1 cellular context compared by ENCODE assay signal in the genomic region with DNA sequence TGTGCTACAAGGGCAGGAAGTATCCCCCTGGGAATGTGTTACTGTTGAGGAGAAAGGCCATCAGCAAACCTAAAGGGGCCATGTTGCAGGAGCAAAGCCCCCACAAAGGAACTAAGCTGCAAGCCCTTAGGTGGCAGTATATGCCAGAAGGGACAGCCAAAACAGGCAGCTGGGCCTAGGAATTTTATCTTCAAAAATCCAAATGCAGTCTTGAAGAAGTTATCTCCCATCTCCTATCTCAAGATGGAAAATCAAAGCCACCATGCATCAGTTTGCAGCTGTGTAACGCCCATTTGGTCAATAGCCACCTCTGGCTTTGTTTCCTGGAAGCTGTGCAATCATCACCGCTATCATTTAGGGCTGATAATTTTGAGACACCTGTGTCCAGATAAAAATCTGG.
TF ChIP-seq lines count a peak whose summit lies in the region.

No MANE protein-coding gene starts in this region.

TF ChIP-seq in GM23338, 12 proteins besides CTCF, POLR2A, EP300 and RAD21:
- no peak for TF ChIP-seq POLR2AphosphoS5 (IDR thresholded peaks at IDR 0.05; ENCODE audit: low read depth)
- TF ChIP-seq NANOG (IDR thresholded peaks at IDR 0.05; ENCODE audit: borderline replicate concordance): no peak
- TF ChIP-seq EZH2phosphoT487 (IDR thresholded peaks at IDR 0.05; ENCODE audit: unreplicated experiment): no peak
- no peak for TF ChIP-seq STAT1 (IDR thresholded peaks at IDR 0.05; ENCODE audit: unreplicated experiment)
- TF ChIP-seq, protein P1, sequence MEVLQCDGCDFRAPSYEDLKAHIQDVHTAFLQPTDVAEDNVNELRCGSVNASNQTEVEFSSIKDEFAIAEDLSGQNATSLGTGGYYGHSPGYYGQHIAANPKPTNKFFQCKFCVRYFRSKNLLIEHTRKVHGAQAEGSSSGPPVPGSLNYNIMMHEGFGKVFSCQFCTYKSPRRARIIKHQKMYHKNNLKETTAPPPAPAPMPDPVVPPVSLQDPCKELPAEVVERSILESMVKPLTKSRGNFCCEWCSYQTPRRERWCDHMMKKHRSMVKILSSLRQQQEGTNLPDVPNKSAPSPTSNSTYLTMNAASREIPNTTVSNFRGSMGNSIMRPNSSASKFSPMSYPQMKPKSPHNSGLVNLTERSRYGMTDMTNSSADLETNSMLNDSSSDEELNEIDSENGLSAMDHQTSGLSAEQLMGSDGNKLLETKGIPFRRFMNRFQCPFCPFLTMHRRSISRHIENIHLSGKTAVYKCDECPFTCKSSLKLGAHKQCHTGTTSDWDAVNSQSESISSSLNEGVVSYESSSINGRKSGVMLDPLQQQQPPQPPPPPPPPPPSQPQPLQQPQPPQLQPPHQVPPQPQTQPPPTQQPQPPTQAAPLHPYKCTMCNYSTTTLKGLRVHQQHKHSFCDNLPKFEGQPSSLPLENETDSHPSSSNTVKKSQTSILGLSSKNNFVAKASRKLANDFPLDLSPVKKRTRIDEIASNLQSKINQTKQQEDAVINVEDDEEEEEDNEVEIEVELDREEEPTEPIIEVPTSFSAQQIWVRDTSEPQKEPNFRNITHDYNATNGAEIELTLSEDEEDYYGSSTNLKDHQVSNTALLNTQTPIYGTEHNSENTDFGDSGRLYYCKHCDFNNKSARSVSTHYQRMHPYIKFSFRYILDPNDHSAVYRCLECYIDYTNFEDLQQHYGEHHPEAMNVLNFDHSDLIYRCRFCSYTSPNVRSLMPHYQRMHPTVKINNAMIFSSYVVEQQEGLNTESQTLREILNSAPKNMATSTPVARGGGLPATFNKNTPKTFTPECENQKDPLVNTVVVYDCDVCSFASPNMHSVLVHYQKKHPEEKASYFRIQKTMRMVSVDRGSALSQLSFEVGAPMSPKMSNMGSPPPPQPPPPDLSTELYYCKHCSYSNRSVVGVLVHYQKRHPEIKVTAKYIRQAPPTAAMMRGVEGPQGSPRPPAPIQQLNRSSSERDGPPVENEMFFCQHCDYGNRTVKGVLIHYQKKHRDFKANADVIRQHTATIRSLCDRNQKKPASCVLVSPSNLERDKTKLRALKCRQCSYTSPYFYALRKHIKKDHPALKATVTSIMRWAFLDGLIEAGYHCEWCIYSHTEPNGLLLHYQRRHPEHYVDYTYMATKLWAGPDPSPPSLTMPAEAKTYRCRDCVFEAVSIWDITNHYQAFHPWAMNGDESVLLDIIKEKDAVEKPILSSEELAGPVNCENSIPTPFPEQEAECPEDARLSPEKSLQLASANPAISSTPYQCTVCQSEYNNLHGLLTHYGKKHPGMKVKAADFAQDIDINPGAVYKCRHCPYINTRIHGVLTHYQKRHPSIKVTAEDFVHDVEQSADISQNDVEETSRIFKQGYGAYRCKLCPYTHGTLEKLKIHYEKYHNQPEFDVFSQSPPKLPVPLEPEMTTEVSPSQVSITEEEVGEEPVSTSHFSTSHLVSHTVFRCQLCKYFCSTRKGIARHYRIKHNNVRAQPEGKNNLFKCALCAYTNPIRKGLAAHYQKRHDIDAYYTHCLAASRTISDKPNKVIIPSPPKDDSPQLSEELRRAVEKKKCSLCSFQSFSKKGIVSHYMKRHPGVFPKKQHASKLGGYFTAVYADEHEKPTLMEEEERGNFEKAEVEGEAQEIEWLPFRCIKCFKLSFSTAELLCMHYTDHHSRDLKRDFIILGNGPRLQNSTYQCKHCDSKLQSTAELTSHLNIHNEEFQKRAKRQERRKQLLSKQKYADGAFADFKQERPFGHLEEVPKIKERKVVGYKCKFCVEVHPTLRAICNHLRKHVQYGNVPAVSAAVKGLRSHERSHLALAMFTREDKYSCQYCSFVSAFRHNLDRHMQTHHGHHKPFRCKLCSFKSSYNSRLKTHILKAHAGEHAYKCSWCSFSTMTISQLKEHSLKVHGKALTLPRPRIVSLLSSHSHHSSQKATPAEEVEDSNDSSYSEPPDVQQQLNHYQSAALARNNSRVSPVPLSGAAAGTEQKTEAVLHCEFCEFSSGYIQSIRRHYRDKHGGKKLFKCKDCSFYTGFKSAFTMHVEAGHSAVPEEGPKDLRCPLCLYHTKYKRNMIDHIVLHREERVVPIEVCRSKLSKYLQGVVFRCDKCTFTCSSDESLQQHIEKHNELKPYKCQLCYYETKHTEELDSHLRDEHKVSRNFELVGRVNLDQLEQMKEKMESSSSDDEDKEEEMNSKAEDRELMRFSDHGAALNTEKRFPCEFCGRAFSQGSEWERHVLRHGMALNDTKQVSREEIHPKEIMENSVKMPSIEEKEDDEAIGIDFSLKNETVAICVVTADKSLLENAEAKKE (CRISPR knock-in tag; IDR thresholded peaks at IDR 0.05): no peak
- TF ChIP-seq ZNF331 (CRISPR knock-in tag; IDR thresholded peaks at IDR 0.05; ENCODE audit: low read depth): no peak
- TF ChIP-seq, protein P2, sequence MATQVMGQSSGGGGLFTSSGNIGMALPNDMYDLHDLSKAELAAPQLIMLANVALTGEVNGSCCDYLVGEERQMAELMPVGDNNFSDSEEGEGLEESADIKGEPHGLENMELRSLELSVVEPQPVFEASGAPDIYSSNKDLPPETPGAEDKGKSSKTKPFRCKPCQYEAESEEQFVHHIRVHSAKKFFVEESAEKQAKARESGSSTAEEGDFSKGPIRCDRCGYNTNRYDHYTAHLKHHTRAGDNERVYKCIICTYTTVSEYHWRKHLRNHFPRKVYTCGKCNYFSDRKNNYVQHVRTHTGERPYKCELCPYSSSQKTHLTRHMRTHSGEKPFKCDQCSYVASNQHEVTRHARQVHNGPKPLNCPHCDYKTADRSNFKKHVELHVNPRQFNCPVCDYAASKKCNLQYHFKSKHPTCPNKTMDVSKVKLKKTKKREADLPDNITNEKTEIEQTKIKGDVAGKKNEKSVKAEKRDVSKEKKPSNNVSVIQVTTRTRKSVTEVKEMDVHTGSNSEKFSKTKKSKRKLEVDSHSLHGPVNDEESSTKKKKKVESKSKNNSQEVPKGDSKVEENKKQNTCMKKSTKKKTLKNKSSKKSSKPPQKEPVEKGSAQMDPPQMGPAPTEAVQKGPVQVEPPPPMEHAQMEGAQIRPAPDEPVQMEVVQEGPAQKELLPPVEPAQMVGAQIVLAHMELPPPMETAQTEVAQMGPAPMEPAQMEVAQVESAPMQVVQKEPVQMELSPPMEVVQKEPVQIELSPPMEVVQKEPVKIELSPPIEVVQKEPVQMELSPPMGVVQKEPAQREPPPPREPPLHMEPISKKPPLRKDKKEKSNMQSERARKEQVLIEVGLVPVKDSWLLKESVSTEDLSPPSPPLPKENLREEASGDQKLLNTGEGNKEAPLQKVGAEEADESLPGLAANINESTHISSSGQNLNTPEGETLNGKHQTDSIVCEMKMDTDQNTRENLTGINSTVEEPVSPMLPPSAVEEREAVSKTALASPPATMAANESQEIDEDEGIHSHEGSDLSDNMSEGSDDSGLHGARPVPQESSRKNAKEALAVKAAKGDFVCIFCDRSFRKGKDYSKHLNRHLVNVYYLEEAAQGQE (IDR thresholded peaks at IDR 0.05; ENCODE audit: unreplicated experiment): no peak
- no peak for TF ChIP-seq ZNF114 (CRISPR knock-in tag; IDR thresholded peaks at IDR 0.05)
- TF ChIP-seq CREB1 (CRISPR knock-in tag; IDR thresholded peaks at IDR 0.05; ENCODE audit: low read depth): no peak
- no peak for TF ChIP-seq EZH2 (IDR thresholded peaks at IDR 0.05; ENCODE audit: low read depth, unreplicated experiment)
- no peak for TF ChIP-seq JUNB (IDR thresholded peaks at IDR 0.05; ENCODE audit: unreplicated experiment)
- TF ChIP-seq, protein P3, sequence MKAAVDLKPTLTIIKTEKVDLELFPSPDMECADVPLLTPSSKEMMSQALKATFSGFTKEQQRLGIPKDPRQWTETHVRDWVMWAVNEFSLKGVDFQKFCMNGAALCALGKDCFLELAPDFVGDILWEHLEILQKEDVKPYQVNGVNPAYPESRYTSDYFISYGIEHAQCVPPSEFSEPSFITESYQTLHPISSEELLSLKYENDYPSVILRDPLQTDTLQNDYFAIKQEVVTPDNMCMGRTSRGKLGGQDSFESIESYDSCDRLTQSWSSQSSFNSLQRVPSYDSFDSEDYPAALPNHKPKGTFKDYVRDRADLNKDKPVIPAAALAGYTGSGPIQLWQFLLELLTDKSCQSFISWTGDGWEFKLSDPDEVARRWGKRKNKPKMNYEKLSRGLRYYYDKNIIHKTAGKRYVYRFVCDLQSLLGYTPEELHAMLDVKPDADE (IDR thresholded peaks at IDR 0.05): no peak
